Comparison of ENCODE assay signal across 10 cellular contexts in the genomic region with DNA sequence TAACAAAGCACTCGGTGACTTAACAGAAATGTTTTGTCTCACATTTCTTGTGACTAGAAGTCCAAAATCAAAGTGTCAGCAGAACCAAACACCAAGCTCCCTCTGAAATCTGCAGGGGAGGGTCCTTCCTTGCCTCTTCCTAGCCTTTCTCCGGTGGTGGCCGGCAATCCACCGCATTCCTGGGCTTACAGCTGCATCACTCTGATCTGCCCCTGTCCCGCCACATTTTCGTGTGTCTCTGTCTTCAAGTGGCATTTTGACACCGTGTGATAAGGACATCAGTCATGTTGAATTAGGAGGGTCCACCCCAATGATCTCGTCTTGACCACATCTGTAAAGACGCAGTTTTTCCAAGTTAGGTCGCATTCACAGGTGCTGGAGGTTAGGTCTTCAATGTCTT. TPM values are rescaled to one million over a fixed set of nuclear protein-coding genes. Genes with fewer than 3 reads are reported as not detected.
DNase-seq lines count a peak whose midpoint lies in the region; ATAC-seq and TF ChIP-seq lines count a peak whose summit lies in the region.
"Had no signal": no experiment of that assay in that cellular context is flagged by ENCODE, and none has a peak within 500 bp of the region (broad histone marks: within the 10 kb centered on the region; RNA-seq: fewer than 3 reads in every experiment).

No MANE protein-coding gene starts in this region.

- peak overlapping the region; percentile 90 for H3K4me3 Mint-ChIP-seq in MCF 10A (ENCODE audit: unreplicated experiment)
- peak overlapping the region; percentile 85 for H3K4me3 Mint-ChIP-seq in activated CD4-positive, alpha-beta memory T cell treated with anti-CD3 and anti-CD28 coated beads for 36 hours

- no peak overlapping the region for H3K4me3 ChIP-seq in mammary epithelial cell (replicated peaks in 1 of 3; ENCODE audit: insufficient read depth in 1 of 3, low read depth in 2 of 3, low read length in 3 of 3)
- H3K4me3 ChIP-seq in mesenchymal stem cell (ENCODE audit: insufficient read depth in 1 of 2, low read depth in 1 of 2, low read length in 2 of 2) = no peak overlapping the region
- H3K4me3 ChIP-seq in transverse colon = no peak overlapping the region

- H3K27ac ChIP-seq in mammary epithelial cell (ENCODE audit: insufficient read depth, low read depth, low read length) (no peak overlapping the region), mesenchymal stem cell (ENCODE audit: low read length, poor library complexity, severe bottlenecking) (no peak overlapping the region), transverse colon (peak overlapping the region; percentile 92 to 95 (median 94)), caudate nucleus (ENCODE audit: low read depth, low read length) (no peak overlapping the region)

- 91% methylated on average over 10 of the region's 10 CpGs for WGBS in mammary epithelial cell (ENCODE audit: low coverage, missing lambda C conversion rate)
- 79% methylated on average over 10 of the region's 10 CpGs for WGBS in mesenchymal stem cell
- WGBS in transverse colon (ENCODE audit: low coverage in 1 of 2), 2 donors = 88 to 89% methylated on average over 8 to 10 of the region's 10 CpGs

- DNase-seq in MCF 10A (ENCODE audit: unreplicated experiment) = no peak
- DNase-seq in mammary epithelial cell = no peak
- DNase-seq in activated CD4-positive, alpha-beta memory T cell treated with anti-CD3 and anti-CD28 coated beads for 36 hours = no peak
- no peak for DNase-seq in mesenchymal stem cell
- no peak for DNase-seq in transverse colon
- DNase-seq in caudate nucleus (lab: John Stamatoyannopoulos, UW) = no peak
- DNase-seq in NCI-H1417 treated with DMSO at 0.1 percent for 48 hours (lab: John Stamatoyannopoulos, UW) = no peak
- DNase-seq: NCI-H2029, T-helper 9 cell had no signal

- H3K14ac ChIP-seq in mesenchymal stem cell (ENCODE audit: low read length in 2 of 2) = no peak overlapping the region

- H3K27ac Mint-ChIP-seq in MCF 10A (ENCODE audit: low read depth, unreplicated experiment) = no peak overlapping the region
- peak overlapping the region; percentile 91 for H3K27ac Mint-ChIP-seq in activated CD4-positive, alpha-beta memory T cell treated with anti-CD3 and anti-CD28 coated beads for 36 hours

- H3K9me3 ChIP-seq in mammary epithelial cell (replicated peaks; ENCODE audit: insufficient read depth, low read length) (no peaks in the 10 kb centered on the region), mesenchymal stem cell (ENCODE audit: control insufficient read depth, low read length) (no peaks in the 10 kb centered on the region), transverse colon (no peaks in the 10 kb centered on the region)

- no peak overlapping the region for H3K18ac ChIP-seq in mesenchymal stem cell (ENCODE audit: low read depth in 1 of 2, low read length in 2 of 2)

- H3K79me1 ChIP-seq in mesenchymal stem cell (replicated peaks; ENCODE audit: low read length, poor library complexity, severe bottlenecking) = no peaks in the 10 kb centered on the region

- H3K79me2 ChIP-seq in mammary epithelial cell (ENCODE audit: insufficient read depth, low read length) = peaks cover 23% of the 10 kb centered on the region

- H4K8ac ChIP-seq in mesenchymal stem cell (ENCODE audit: low read length) = no peak overlapping the region

- intact Hi-C loops in MCF 10A (cut with micrococcal nuclease) = no loop called here
- intact Hi-C loops in mammary epithelial cell (cut with micrococcal nuclease) = loop anchor here (10.0 kb wide), 1 partner anchor 188 kb away; no protein-coding TSS in a partner anchor
- intact Hi-C loops in activated CD4-positive, alpha-beta memory T cell treated with anti-CD3 and anti-CD28 coated beads for 36 hours (cut with micrococcal nuclease) = loop anchor here (5.0 to 10.0 kb wide), 2 partner anchors 254 to 332 kb away; a partner anchor contains a TSS
- intact Hi-C loops in transverse colon (cut with DNase I; ENCODE audit: low total_unique reads) = loop anchor here (10.0 kb wide), 1 partner anchor 162 kb away; a partner anchor contains a TSS

- POLR2A ChIA-PET in MCF 10A (lab: Yijun Ruan, JAX) = interaction anchor here (2.0 kb wide), 1 partner anchor 252 kb away, joined by 6 read pairs; a partner anchor contains a TSS
- POLR2A ChIA-PET in activated CD4-positive, alpha-beta memory T cell treated with anti-CD3 and anti-CD28 coated beads for 36 hours (lab: Charles Lee) = no interaction called here

- H3K4ac ChIP-seq in mesenchymal stem cell (ENCODE audit: low read depth in 1 of 2, low read length in 2 of 2) = no peak overlapping the region

- H3K4me1 ChIP-seq in mammary epithelial cell (ENCODE audit: insufficient read depth, low read length) (peaks cover 28% of the 10 kb centered on the region), mesenchymal stem cell (ENCODE audit: control insufficient read depth, insufficient read depth, low read depth, low read length) (peaks cover 3% of the 10 kb centered on the region), transverse colon (peaks cover 4 to 17% (median 11%) of the 10 kb centered on the region in 4 donors)

- no peak overlapping the region for H3K9ac ChIP-seq in mammary epithelial cell (ENCODE audit: insufficient read depth, low read length)
- H3K9ac ChIP-seq in mesenchymal stem cell (ENCODE audit: low read length) = peak overlapping the region; percentile 83

- no peak for ATAC-seq in GM19467 (IDR thresholded peaks at IDR 0.05; ENCODE audit: unreplicated experiment)

- H3K9me3 Mint-ChIP-seq in MCF 10A (ENCODE audit: unreplicated experiment) = no peaks in the 10 kb centered on the region
- no peaks in the 10 kb centered on the region for H3K9me3 Mint-ChIP-seq in activated CD4-positive, alpha-beta memory T cell treated with anti-CD3 and anti-CD28 coated beads for 36 hours

- peaks cover 27% of the 10 kb centered on the region for H3K36me3 Mint-ChIP-seq in MCF 10A (ENCODE audit: insufficient read depth, unreplicated experiment)
- peaks cover 25% of the 10 kb centered on the region for H3K36me3 Mint-ChIP-seq in activated CD4-positive, alpha-beta memory T cell treated with anti-CD3 and anti-CD28 coated beads for 36 hours

- dilution Hi-C loops in mammary epithelial cell (cut with HindIII; ENCODE audit: low sequenced_read_pairs) = no loop called here

- TF ChIP-seq CTCF in MCF 10A (IDR thresholded peaks at IDR 0.05; ENCODE audit: unreplicated experiment) (no peak), mammary epithelial cell (conservative IDR thresholded peaks at IDR 0.05 in 1 of 2, IDR thresholded peaks at IDR 0.05 in 1 of 2; ENCODE audit: extremely low read depth in 1 of 2, insufficient read depth in 1 of 2, low read depth in 1 of 2, low read length in 2 of 2) (no peak), transverse colon (IDR thresholded peaks at IDR 0.05) (no peak)

- no peaks in the 10 kb centered on the region for H3K27me3 Mint-ChIP-seq in MCF 10A (ENCODE audit: insufficient read depth, unreplicated experiment)
- peaks cover 2% of the 10 kb centered on the region for H3K27me3 Mint-ChIP-seq in activated CD4-positive, alpha-beta memory T cell treated with anti-CD3 and anti-CD28 coated beads for 36 hours

- no TSS peak for BruUV-seq in MCF 10A (replicated peaks; lab: Mats Ljungman, UMichigan)
- BruUV-seq in mammary epithelial cell (replicated peaks; lab: Mats Ljungman, UMichigan) = no TSS peak

- no peak overlapping the region for H4K91ac ChIP-seq in mesenchymal stem cell (ENCODE audit: low read length)

- no peak overlapping the region for H2BK15ac ChIP-seq in mesenchymal stem cell (ENCODE audit: low read depth, poor library complexity, severe bottlenecking)

- no peak overlapping the region for H3K4me2 ChIP-seq in mammary epithelial cell (ENCODE audit: insufficient read depth, low read depth, low read length)
- no peak overlapping the region for H3K4me2 ChIP-seq in mesenchymal stem cell (ENCODE audit: low read length, poor library complexity, severe bottlenecking)

- no peak overlapping the region for H2BK120ac ChIP-seq in mesenchymal stem cell (ENCODE audit: low read depth, low read length)

- no peak overlapping the region for H2BK5ac ChIP-seq in mesenchymal stem cell (ENCODE audit: low read depth, low read length, poor library complexity, severe bottlenecking)

- CTCF ChIA-PET in MCF 10A (lab: Yijun Ruan, JAX) = interaction anchor here (0.6 to 2.3 kb wide), 7 partner anchors 23 to 202 kb away, joined by 3 to 9 read pairs (median 3); no protein-coding TSS in a partner anchor
- CTCF ChIA-PET in mammary epithelial cell (lab: Charles Lee; ENCODE audit: low non-redundant PET) = no interaction called here
- CTCF ChIA-PET in activated CD4-positive, alpha-beta memory T cell treated with anti-CD3 and anti-CD28 coated beads for 36 hours (lab: Charles Lee) = interaction anchor here (0.6 to 4.7 kb wide), 4 partner anchors 30 to 201 kb away, joined by 3 to 29 read pairs (median 6); a partner anchor contains a TSS

- no peak for TF ChIP-seq POLR2A in transverse colon (IDR thresholded peaks at IDR 0.05)

- H3K36me3 ChIP-seq in mammary epithelial cell (ENCODE audit: insufficient read depth, low read length) (peaks cover 5% of the 10 kb centered on the region), mesenchymal stem cell (ENCODE audit: control insufficient read depth in 1 of 2, insufficient read depth in 2 of 2, low read depth in 1 of 2, low read length in 2 of 2) (peaks cover 3 to 17% of the 10 kb centered on the region in 2 experiments), transverse colon (no peaks in the 10 kb centered on the region)

- no peaks in the 10 kb centered on the region for H4K20me1 ChIP-seq in mammary epithelial cell (ENCODE audit: insufficient read depth, low read length)

- peaks cover 7% of the 10 kb centered on the region for H3K4me1 Mint-ChIP-seq in MCF 10A (ENCODE audit: insufficient read depth, unreplicated experiment)
- H3K4me1 Mint-ChIP-seq in activated CD4-positive, alpha-beta memory T cell treated with anti-CD3 and anti-CD28 coated beads for 36 hours (ENCODE audit: low read depth) = peaks cover 22% of the 10 kb centered on the region

- H3K23ac ChIP-seq in mesenchymal stem cell (ENCODE audit: low read length in 2 of 2) = peak overlapping the region in 1 of 2 experiments; percentile 9

- H2AK5ac ChIP-seq in mesenchymal stem cell (ENCODE audit: low read length, severe bottlenecking) = no peak overlapping the region

- no peak for TF ChIP-seq EP300 in transverse colon (IDR thresholded peaks at IDR 0.05; ENCODE audit: low read depth)

- H2BK12ac ChIP-seq in mesenchymal stem cell (ENCODE audit: low read length in 2 of 2) = peak overlapping the region; percentile 11 to 37

- H3K27me3 ChIP-seq in mammary epithelial cell (ENCODE audit: insufficient read depth, low read length) (no peaks in the 10 kb centered on the region), mesenchymal stem cell (ENCODE audit: control insufficient read depth in 1 of 2, insufficient read depth in 1 of 2, low read length in 2 of 2) (no peaks in the 10 kb centered on the region), transverse colon (no peaks in the 10 kb centered on the region)

- H2AFZ ChIP-seq in mammary epithelial cell (ENCODE audit: low read depth, low read length) (no peak overlapping the region), mesenchymal stem cell (ENCODE audit: low read depth, low read length) (no peak overlapping the region)

- in situ Hi-C loops in mammary epithelial cell (cut with MboI; ENCODE audit: low sequenced_read_pairs in 2 of 2) (loop anchor here in 1 of 2 donors (10.0 kb wide), 1 partner anchor 202 kb away; no protein-coding TSS in a partner anchor), transverse colon (cut with MboI; ENCODE audit: low pct_ligation_motif_present in 1 of 4, low pct_unique_long_range_greater_than_20kb in 1 of 4, low sequenced_read_pairs in 3 of 4) (loop anchor here in 1 of 4 donors (10.0 kb wide), 1 partner anchor 202 kb away; no protein-coding TSS in a partner anchor)

RNA-seq across cellular contexts. Expression of a gene that starts 30.5 kb away (rescaled TPM):
- total RNA-seq in MCF 10A (2022) = 376 and 409 TPM in 2 replicates
- 100 to 1,000 TPM in 1 of 2 donors, 10 to 100 TPM in 1; 77.5 to 239 TPM for total RNA-seq in mammary epithelial cell
- polyA plus RNA-seq in mammary epithelial cell = 267 TPM
- polyA minus RNA-seq in mammary epithelial cell = 104 TPM
- total RNA-seq in activated CD4-positive, alpha-beta memory T cell treated with anti-CD3 and anti-CD28 coated beads for 36 hours = 100 to 1,000 TPM; 277 to 279 TPM
- 442 TPM for polyA plus RNA-seq in mesenchymal stem cell (2013, experiment 1 of 2)
- 440 TPM for polyA plus RNA-seq in mesenchymal stem cell (2013, experiment 2 of 2)
- total RNA-seq in transverse colon = 1,000 to 10,000 TPM in 1 of 4 donors, 100 to 1,000 TPM in 2, 10 to 100 TPM in 1; 14.5 to 1,156 (median 144) TPM

Comparison
In these comparisons a context has a peak if more than half of its experiments do, and no peak if none do; other contexts are left out.
1. H3K27ac ChIP-seq: peak in transverse colon (4 of 4); none in mammary epithelial cell (single experiment), mesenchymal stem cell (single experiment) and caudate nucleus (single experiment).